32 cellular contexts compared by ENCODE assay signal in the genomic region with DNA sequence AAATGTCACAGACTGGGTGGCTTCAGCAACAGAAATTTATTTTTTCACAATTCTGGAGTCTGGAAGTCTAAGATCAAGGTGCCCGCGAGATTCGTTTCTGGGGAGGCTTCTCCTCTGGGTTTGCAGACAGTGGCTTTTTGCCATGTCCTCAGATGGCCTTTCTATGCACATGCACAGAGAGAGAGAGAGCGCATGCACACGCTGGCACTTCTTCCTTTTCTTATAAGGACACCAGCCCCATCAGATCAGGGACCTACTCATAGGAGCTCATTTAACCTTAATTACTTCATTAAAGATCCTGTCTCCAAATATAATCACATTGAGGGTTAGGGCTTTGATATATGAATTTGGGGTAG.
DNase-seq lines count a peak whose midpoint lies in the region; ATAC-seq, FAIRE-seq and TF ChIP-seq lines count a peak whose summit lies in the region.
"Had no signal": no experiment of that assay in that cellular context is flagged by ENCODE, and none has a peak within 500 bp of the region (broad histone marks: within the 10 kb centered on the region; RNA-seq: fewer than 3 reads in every experiment).

No MANE protein-coding gene starts in this region.

- intact Hi-C loops in right cardiac atrium (cut with DNase I): no loop called here
- intact Hi-C loops in left ventricle myocardium inferior (cut with micrococcal nuclease): no loop called here

- H3K9me3 ChIP-seq in right cardiac atrium (ENCODE audit: control insufficient read depth, low read length) (no peaks in the 10 kb centered on the region), left ventricle myocardium inferior (replicated peaks) (no peaks in the 10 kb centered on the region), endocrine pancreas (ENCODE audit: control insufficient read depth, low read length) (no peaks in the 10 kb centered on the region)
- H3K9me3 ChIP-seq: BLaER1, esophagus muscularis mucosa, HAP-1, left lung had no signal

- ATAC-seq in right cardiac atrium: peak in 1 of 2 donors; percentile 39
- ATAC-seq: activated T-cell treated with anti-CD3 and anti-CD28 coated beads, Interleukin-2, amount 50 U/mL, for 4 hours; effector memory CD8-positive, alpha-beta T cell; left lung; naive thymus-derived CD8-positive, alpha-beta T cell; T-cell had no signal

- no peak overlapping the region for H3K9ac ChIP-seq in endocrine pancreas (ENCODE audit: control insufficient read depth, insufficient read depth, low read length)
- H3K9ac ChIP-seq: BLaER1 had no signal

- H3K27ac ChIP-seq in right cardiac atrium (ENCODE audit: low read length): no peak overlapping the region
- H3K27ac ChIP-seq in left ventricle myocardium inferior (replicated peaks): no peak overlapping the region
- H3K27ac ChIP-seq: BLaER1, esophagus muscularis mucosa, HL-60, left lung had no signal

- no peaks in the 10 kb centered on the region for H3K27me3 ChIP-seq in right cardiac atrium (ENCODE audit: control insufficient read depth, insufficient read depth)
- no peaks in the 10 kb centered on the region for H3K27me3 ChIP-seq in left ventricle myocardium inferior (ENCODE audit: low read depth)
- H3K27me3 ChIP-seq in endocrine pancreas (ENCODE audit: control insufficient read depth, insufficient read depth, low read length): no peaks in the 10 kb centered on the region
- H3K27me3 ChIP-seq: BLaER1, esophagus muscularis mucosa, left lung had no signal

- DNase-seq in right cardiac atrium (peak in 2 of 3 donors; percentile 16 to 63), left ventricle myocardium inferior (no peak), RPMI7951 (ENCODE audit: low read depth) (peak; percentile 14), AG08396 (ENCODE audit: low spot score) (no peak), GM19239 (ENCODE audit: insufficient read length, low spot score) (no peak), COLO829 (ENCODE audit: low spot score) (no peak), NCI-H146 (lab: John Stamatoyannopoulos, UW) (no peak)
- DNase-seq: activated CD4-positive, alpha-beta T cell treated with anti-CD3 and anti-CD28 coated beads for 48 hours; activated naive CD4-positive, alpha-beta T cell; activated T-cell treated with anti-CD3 and anti-CD28 coated beads, Interleukin-2, amount 50 U/mL, for 4 hours; effector memory CD8-positive, alpha-beta T cell; hippocampal formation; immature natural killer cell; left lung; midbrain; naive thymus-derived CD8-positive, alpha-beta T cell; NCI-H1105; NCI-H2081 treated with DMSO at 0.1 percent for 48 hours; NCI-H748 treated with DMSO at 0.1 percent for 48 hours; SIG-M5; stimulated activated CD4-positive, alpha-beta T cell treated with anti-CD3 and anti-CD28 coated beads, Interleukin-2, amount 100 ng/mL, for 24 hours; T-cell had no signal

- TF ChIP-seq CTCF in left ventricle myocardium inferior (IDR thresholded peaks at IDR 0.05; ENCODE audit: borderline replicate concordance): no peak

- H3K4me3 ChIP-seq in right cardiac atrium (ENCODE audit: low read length): no peak overlapping the region
- no peak overlapping the region for H3K4me3 ChIP-seq in left ventricle myocardium inferior
- peak overlapping the region; percentile 5 for H3K4me3 ChIP-seq in endocrine pancreas (ENCODE audit: control insufficient read depth, insufficient read depth, low read length)
- H3K4me3 ChIP-seq: BLaER1, esophagus muscularis mucosa, HAP-1, left lung, smooth muscle cell had no signal

- 38% methylated on average over 5 of the region's 5 CpGs for WGBS in right cardiac atrium

- FAIRE-seq in GM19239 (lab: Jason Lieb, UNC): no peak
- FAIRE-seq: colon, frontal cortex, GM12892, urothelium cell line had no signal

- H3K4me1 ChIP-seq in right cardiac atrium (ENCODE audit: control insufficient read depth, insufficient read depth, low read length): peaks cover 2% of the 10 kb centered on the region
- H3K4me1 ChIP-seq in left ventricle myocardium inferior: peaks cover 9% of the 10 kb centered on the region
- peaks cover 12% of the 10 kb centered on the region for H3K4me1 ChIP-seq in endocrine pancreas (ENCODE audit: control insufficient read depth, insufficient read depth, low read length)
- H3K4me1 ChIP-seq: left lung had no signal

- H3K36me3 ChIP-seq in left ventricle myocardium inferior (no peaks in the 10 kb centered on the region), endocrine pancreas (ENCODE audit: control insufficient read depth, insufficient read depth, low read length) (no peaks in the 10 kb centered on the region)
- H3K36me3 ChIP-seq: BLaER1, HAP-1, left lung had no signal

Comparison
In these comparisons a context has a peak if more than half of its experiments do, and no peak if none do; other contexts are left out.
1. DNase-seq: peak in right cardiac atrium (2 of 3) and RPMI7951 (single experiment); none in left ventricle myocardium inferior (single experiment), AG08396 (single experiment), GM19239 (single experiment), COLO829 (single experiment) and NCI-H146 (single experiment).